Comparison of ENCODE assay signal across 3 cellular contexts in the genomic region with DNA sequence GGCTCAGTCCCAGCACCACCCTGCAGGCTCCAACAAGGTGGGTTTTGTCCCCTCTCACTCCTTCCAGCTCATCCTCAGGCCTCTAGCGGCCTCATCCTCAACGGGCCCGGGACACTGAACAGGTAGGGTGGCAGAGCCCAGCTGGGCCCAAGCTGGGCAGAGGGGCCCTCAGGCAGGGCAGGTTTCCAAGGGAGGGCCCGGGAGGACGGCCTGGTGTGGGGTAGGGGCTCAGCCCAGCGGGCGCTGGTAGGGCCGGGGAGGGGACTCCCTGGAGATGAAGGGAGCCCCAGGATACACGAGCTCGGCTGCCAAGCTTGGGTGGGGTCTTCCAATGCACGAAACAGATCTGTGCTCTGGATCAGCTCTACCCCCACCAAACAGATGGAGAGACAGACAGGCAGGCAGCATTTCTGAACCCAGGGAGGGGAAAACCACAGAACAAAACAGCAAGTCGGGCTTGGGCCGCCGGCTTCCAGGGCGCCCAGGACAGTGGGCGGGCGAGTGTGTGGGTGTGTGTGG.
TF ChIP-seq lines count a peak whose summit lies in the region.

No MANE protein-coding gene starts in this region.

TF ChIP-seq in SK-N-SH, 30 proteins besides CTCF, POLR2A, EP300 and RAD21:
- TF ChIP-seq SIN3A (IDR thresholded peaks at IDR 0.05; ENCODE audit: borderline replicate concordance, low read depth, low read length) (no peak), FOXM1 (IDR thresholded peaks at IDR 0.05; ENCODE audit: low read depth) (no peak), NRF1 (IDR thresholded peaks at IDR 0.05; ENCODE audit: low read depth, low read length) (no peak), TEAD4 (IDR thresholded peaks at IDR 0.05; ENCODE audit: borderline replicate concordance, insufficient read depth) (no peak), JUND (IDR thresholded peaks at IDR 0.05) (no peak), NFIC (IDR thresholded peaks at IDR 0.05; ENCODE audit: borderline replicate concordance) (no peak), MEF2A (IDR thresholded peaks at IDR 0.05; ENCODE audit: borderline replicate concordance, low read depth) (no peak)

TF ChIP-seq in SK-N-SH treated with all-trans-retinoic acid at 6 μM for 48 hours, 23 proteins besides CTCF, POLR2A, EP300 and RAD21:
- TF ChIP-seq PPARA (CRISPR knock-in tag; IDR thresholded peaks at IDR 0.05; ENCODE audit: borderline replicate concordance) = no peak
- no peak for TF ChIP-seq TCF4 (CRISPR knock-in tag; IDR thresholded peaks at IDR 0.05; ENCODE audit: borderline replicate concordance)
- TF ChIP-seq POU6F1 (CRISPR knock-in tag; IDR thresholded peaks at IDR 0.05; ENCODE audit: borderline replicate concordance, low read depth) = no peak
- TF ChIP-seq GLIS3 (CRISPR knock-in tag; IDR thresholded peaks at IDR 0.05) = no peak
- no peak for TF ChIP-seq CSRNP3 (CRISPR knock-in tag; IDR thresholded peaks at IDR 0.05)
- no peak for TF ChIP-seq PATZ1 (CRISPR knock-in tag; IDR thresholded peaks at IDR 0.05; ENCODE audit: borderline replicate concordance)
- TF ChIP-seq, protein P1, sequence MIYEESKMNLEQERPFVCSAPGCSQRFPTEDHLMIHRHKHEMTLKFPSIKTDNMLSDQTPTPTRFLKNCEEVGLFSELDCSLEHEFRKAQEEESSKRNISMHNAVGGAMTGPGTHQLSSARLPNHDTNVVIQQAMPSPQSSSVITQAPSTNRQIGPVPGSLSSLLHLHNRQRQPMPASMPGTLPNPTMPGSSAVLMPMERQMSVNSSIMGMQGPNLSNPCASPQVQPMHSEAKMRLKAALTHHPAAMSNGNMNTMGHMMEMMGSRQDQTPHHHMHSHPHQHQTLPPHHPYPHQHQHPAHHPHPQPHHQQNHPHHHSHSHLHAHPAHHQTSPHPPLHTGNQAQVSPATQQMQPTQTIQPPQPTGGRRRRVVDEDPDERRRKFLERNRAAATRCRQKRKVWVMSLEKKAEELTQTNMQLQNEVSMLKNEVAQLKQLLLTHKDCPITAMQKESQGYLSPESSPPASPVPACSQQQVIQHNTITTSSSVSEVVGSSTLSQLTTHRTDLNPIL (CRISPR knock-in tag; IDR thresholded peaks at IDR 0.05; ENCODE audit: low read depth) = no peak
- TF ChIP-seq ZNF565 (CRISPR knock-in tag; conservative IDR thresholded peaks at IDR 0.05; ENCODE audit: low read depth) = no peak
- TF ChIP-seq ZC3H10 (CRISPR knock-in tag; IDR thresholded peaks at IDR 0.05) = no peak
- no peak for TF ChIP-seq ESRRG (CRISPR knock-in tag; IDR thresholded peaks at IDR 0.05)
- TF ChIP-seq ZNF8 (CRISPR knock-in tag; IDR thresholded peaks at IDR 0.05) = no peak
- no peak for TF ChIP-seq ZFP3 (CRISPR knock-in tag; IDR thresholded peaks at IDR 0.05)
- TF ChIP-seq RARB (CRISPR knock-in tag; IDR thresholded peaks at IDR 0.05) = no peak
TF ChIP-seq in SK-N-SH treated with all-trans-retinoic acid at 6 μM for 48 hours: peak in this region for 0.

TF ChIP-seq in endothelial cell of umbilical vein, 7 proteins besides CTCF, POLR2A, EP300 and RAD21:
- TF ChIP-seq POLR2AphosphoS5 (IDR thresholded peaks at IDR 0.05; ENCODE audit: insufficient read depth, low read depth, low read length) = no peak
- no peak for TF ChIP-seq GATA2 (IDR thresholded peaks at IDR 0.05; ENCODE audit: insufficient read depth, insufficient read length, low read depth, low read length)
- no peak for TF ChIP-seq MYC (IDR thresholded peaks at IDR 0.05; ENCODE audit: low read depth, low read length)
- no peak for TF ChIP-seq EZH2 (IDR thresholded peaks at IDR 0.05; ENCODE audit: borderline replicate concordance, low read depth, low read length, severe bottlenecking)
- no peak for TF ChIP-seq JUN (IDR thresholded peaks at IDR 0.05; ENCODE audit: borderline replicate concordance, insufficient read depth, insufficient read length, low read depth)
- TF ChIP-seq FOS (IDR thresholded peaks at IDR 0.05; ENCODE audit: borderline replicate concordance, insufficient read depth, low read length) = no peak
- no peak for TF ChIP-seq MAX (IDR thresholded peaks at IDR 0.05; ENCODE audit: insufficient read depth, insufficient read length)
